ENCODE assay signal across 2 cellular contexts in genomic region chr14:104691546-104692260, GRCh38.
TF ChIP-seq lines count a peak whose summit lies in the region.

No MANE protein-coding gene starts in this region.

TF ChIP-seq in GM23338, 12 proteins besides CTCF, POLR2A, EP300 and RAD21:
- TF ChIP-seq POLR2AphosphoS5 (IDR thresholded peaks at IDR 0.05; ENCODE audit: low read depth): no peak
- TF ChIP-seq, protein P1, sequence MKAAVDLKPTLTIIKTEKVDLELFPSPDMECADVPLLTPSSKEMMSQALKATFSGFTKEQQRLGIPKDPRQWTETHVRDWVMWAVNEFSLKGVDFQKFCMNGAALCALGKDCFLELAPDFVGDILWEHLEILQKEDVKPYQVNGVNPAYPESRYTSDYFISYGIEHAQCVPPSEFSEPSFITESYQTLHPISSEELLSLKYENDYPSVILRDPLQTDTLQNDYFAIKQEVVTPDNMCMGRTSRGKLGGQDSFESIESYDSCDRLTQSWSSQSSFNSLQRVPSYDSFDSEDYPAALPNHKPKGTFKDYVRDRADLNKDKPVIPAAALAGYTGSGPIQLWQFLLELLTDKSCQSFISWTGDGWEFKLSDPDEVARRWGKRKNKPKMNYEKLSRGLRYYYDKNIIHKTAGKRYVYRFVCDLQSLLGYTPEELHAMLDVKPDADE (IDR thresholded peaks at IDR 0.05): no peak
- no peak for TF ChIP-seq EZH2 (IDR thresholded peaks at IDR 0.05; ENCODE audit: low read depth, unreplicated experiment)
- TF ChIP-seq EZH2phosphoT487 (IDR thresholded peaks at IDR 0.05; ENCODE audit: unreplicated experiment): no peak
- TF ChIP-seq CREB1 (CRISPR knock-in tag; IDR thresholded peaks at IDR 0.05; ENCODE audit: low read depth): no peak
- no peak for TF ChIP-seq ZNF462 (CRISPR knock-in tag; IDR thresholded peaks at IDR 0.05)
- no peak for TF ChIP-seq NANOG (IDR thresholded peaks at IDR 0.05; ENCODE audit: borderline replicate concordance)
- no peak for TF ChIP-seq STAT1 (IDR thresholded peaks at IDR 0.05; ENCODE audit: unreplicated experiment)
- TF ChIP-seq, protein P2, sequence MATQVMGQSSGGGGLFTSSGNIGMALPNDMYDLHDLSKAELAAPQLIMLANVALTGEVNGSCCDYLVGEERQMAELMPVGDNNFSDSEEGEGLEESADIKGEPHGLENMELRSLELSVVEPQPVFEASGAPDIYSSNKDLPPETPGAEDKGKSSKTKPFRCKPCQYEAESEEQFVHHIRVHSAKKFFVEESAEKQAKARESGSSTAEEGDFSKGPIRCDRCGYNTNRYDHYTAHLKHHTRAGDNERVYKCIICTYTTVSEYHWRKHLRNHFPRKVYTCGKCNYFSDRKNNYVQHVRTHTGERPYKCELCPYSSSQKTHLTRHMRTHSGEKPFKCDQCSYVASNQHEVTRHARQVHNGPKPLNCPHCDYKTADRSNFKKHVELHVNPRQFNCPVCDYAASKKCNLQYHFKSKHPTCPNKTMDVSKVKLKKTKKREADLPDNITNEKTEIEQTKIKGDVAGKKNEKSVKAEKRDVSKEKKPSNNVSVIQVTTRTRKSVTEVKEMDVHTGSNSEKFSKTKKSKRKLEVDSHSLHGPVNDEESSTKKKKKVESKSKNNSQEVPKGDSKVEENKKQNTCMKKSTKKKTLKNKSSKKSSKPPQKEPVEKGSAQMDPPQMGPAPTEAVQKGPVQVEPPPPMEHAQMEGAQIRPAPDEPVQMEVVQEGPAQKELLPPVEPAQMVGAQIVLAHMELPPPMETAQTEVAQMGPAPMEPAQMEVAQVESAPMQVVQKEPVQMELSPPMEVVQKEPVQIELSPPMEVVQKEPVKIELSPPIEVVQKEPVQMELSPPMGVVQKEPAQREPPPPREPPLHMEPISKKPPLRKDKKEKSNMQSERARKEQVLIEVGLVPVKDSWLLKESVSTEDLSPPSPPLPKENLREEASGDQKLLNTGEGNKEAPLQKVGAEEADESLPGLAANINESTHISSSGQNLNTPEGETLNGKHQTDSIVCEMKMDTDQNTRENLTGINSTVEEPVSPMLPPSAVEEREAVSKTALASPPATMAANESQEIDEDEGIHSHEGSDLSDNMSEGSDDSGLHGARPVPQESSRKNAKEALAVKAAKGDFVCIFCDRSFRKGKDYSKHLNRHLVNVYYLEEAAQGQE (IDR thresholded peaks at IDR 0.05; ENCODE audit: unreplicated experiment): no peak
- TF ChIP-seq ZNF331 (CRISPR knock-in tag; IDR thresholded peaks at IDR 0.05; ENCODE audit: low read depth): no peak
- TF ChIP-seq JUNB (IDR thresholded peaks at IDR 0.05; ENCODE audit: unreplicated experiment): no peak
- TF ChIP-seq ZNF114 (CRISPR knock-in tag; IDR thresholded peaks at IDR 0.05): no peak

TF ChIP-seq in GM12878, 131 proteins besides CTCF, POLR2A, EP300 and RAD21:
- TF ChIP-seq MEF2A (IDR thresholded peaks at IDR 0.05; ENCODE audit: insufficient read depth, low read depth, low read length): no peak
TF ChIP-seq in GM12878: peak in this region for 0.
